ENCODE assay signal across 1 cellular context in the genomic region with DNA sequence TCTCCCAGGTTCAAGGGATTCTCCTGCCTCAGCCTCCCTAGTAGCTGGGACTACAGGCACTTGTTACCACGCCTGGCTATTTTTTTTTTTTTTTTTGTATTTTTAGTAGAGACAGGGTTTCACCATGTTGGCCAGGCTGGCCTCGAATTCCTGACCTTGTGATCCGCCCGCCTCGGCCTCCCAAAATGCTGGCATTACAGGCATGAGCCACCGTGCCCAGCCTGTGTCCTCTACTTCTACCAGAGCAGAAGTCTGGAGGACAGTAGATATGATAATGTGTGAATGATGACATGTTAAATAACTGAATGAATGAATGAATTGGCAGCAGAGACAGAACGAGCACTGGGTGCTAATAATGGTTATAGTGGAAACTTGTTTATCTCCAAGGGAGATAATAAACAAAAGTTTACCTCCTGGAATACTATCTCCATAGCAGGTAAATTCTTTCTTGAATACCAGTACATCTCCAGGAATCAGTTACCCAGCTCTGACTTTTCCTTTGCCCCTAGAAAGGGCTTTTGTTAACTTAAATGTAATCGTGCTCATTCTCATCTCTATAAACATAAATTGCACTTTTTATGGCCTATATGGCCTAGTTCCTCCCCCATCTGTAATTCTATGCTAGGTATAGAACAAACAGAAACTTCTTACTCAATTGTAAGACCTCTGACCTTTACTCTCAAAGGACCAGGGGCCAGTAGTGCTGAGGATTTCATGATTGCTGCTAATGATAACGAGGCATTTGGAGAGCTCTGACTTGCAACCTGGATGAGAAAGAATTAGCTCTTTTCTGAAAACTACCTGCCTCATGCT.
TF ChIP-seq lines count a peak whose summit lies in the region.

No MANE protein-coding gene starts in this region.

TF ChIP-seq in IMR-90, 13 proteins besides CTCF, POLR2A, EP300 and RAD21:
- TF ChIP-seq RFX5 (IDR thresholded peaks at IDR 0.05; ENCODE audit: low read depth, low read length) = no peak
- TF ChIP-seq MAZ (IDR thresholded peaks at IDR 0.05; ENCODE audit: borderline replicate concordance, low read depth, low read length) = no peak
- no peak for TF ChIP-seq RCOR1 (IDR thresholded peaks at IDR 0.05; ENCODE audit: insufficient replicate concordance, low read length)
- TF ChIP-seq FOS (IDR thresholded peaks at IDR 0.05; ENCODE audit: low read depth, low read length) = no peak
- no peak for TF ChIP-seq MXI1 (IDR thresholded peaks at IDR 0.05; ENCODE audit: borderline replicate concordance, low read depth, low read length)
- no peak for TF ChIP-seq CEBPB (IDR thresholded peaks at IDR 0.05; ENCODE audit: low read depth, low read length)
- TF ChIP-seq SMC3 (IDR thresholded peaks at IDR 0.05; ENCODE audit: low read depth, low read length) = no peak
- TF ChIP-seq, protein P1, sequence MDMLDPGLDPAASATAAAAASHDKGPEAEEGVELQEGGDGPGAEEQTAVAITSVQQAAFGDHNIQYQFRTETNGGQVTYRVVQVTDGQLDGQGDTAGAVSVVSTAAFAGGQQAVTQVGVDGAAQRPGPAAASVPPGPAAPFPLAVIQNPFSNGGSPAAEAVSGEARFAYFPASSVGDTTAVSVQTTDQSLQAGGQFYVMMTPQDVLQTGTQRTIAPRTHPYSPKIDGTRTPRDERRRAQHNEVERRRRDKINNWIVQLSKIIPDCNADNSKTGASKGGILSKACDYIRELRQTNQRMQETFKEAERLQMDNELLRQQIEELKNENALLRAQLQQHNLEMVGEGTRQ (IDR thresholded peaks at IDR 0.05; ENCODE audit: low read depth, low read length) = no peak
- no peak for TF ChIP-seq BHLHE40 (IDR thresholded peaks at IDR 0.05; ENCODE audit: low read depth, low read length)
- no peak for TF ChIP-seq NFE2L2 (IDR thresholded peaks at IDR 0.05; ENCODE audit: low read depth, low read length)
- TF ChIP-seq MAFK (IDR thresholded peaks at IDR 0.05; ENCODE audit: low read depth, low read length) = no peak
- no peak for TF ChIP-seq CHD1 (IDR thresholded peaks at IDR 0.05; ENCODE audit: low read depth, low read length)
- TF ChIP-seq, protein P2, sequence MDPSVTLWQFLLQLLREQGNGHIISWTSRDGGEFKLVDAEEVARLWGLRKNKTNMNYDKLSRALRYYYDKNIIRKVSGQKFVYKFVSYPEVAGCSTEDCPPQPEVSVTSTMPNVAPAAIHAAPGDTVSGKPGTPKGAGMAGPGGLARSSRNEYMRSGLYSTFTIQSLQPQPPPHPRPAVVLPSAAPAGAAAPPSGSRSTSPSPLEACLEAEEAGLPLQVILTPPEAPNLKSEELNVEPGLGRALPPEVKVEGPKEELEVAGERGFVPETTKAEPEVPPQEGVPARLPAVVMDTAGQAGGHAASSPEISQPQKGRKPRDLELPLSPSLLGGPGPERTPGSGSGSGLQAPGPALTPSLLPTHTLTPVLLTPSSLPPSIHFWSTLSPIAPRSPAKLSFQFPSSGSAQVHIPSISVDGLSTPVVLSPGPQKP (IDR thresholded peaks at IDR 0.05; ENCODE audit: borderline replicate concordance, low read depth, low read length) = no peak
